In genomic region chr12:122366685-122367475, GRCh38 we compare ENCODE assay signal across 9 cellular contexts. TPM values are rescaled to one million over a fixed set of nuclear protein-coding genes. Genes with fewer than 3 reads are reported as not detected.
DNase-seq lines count a peak whose midpoint lies in the region; ATAC-seq, FAIRE-seq and TF ChIP-seq lines count a peak whose summit lies in the region.
"Had no signal": no experiment of that assay in that cellular context is flagged by ENCODE, and none has a peak within 500 bp of the region (broad histone marks: within the 10 kb centered on the region; RNA-seq: fewer than 3 reads in every experiment).

No MANE protein-coding gene starts in this region.

- no peak overlapping the region for H3K9ac ChIP-seq in HepG2 (ENCODE audit: insufficient read depth, low read depth, low read length)

- no peak overlapping the region for H2AFZ ChIP-seq in HepG2 (ENCODE audit: low read length)

- TF ChIP-seq EP300 in HepG2 (IDR thresholded peaks at IDR 0.05; ENCODE audit: low read depth in 2 of 2, low read length in 2 of 2) (peak; percentile 33 to 48; a peak in 3 of 4 replicates), HepG2 (CRISPR knock-in tag; IDR thresholded peaks at IDR 0.05; ENCODE audit: borderline replicate concordance) (no peak)

- DNase-seq in CD8-positive, alpha-beta memory T cell, result no peak
- peak; percentile 84 for DNase-seq in LoVo (ENCODE audit: low spot score)
- DNase-seq in cardiac fibroblast (ENCODE audit: low read depth in 2 of 2), result peak; percentile 90 to 96
- peak; percentile 84 for DNase-seq in HepG2 (ENCODE audit: low spot score)
- DNase-seq in uterus, result peak; percentile 66 to 81
- no peak for DNase-seq in germinal center (ENCODE audit: low spot score)
- DNase-seq in activated gamma-delta T cell treated with Interleukin-2 at 50 U/mL for 16 hours, result no peak
- DNase-seq in stimulated activated CD4-positive, alpha-beta T cell treated with anti-CD3 and anti-CD28 coated beads, Interleukin-2, amount 100 ng/mL, for 48 hours, result no peak

- no peak overlapping the region for H3K4me3 ChIP-seq in CD8-positive, alpha-beta memory T cell (ENCODE audit: low read length)
- H3K4me3 ChIP-seq in cardiac fibroblast (replicated peaks in 1 of 2; ENCODE audit: low read depth in 2 of 2, low read length in 2 of 2) (no peak overlapping the region), HepG2 (replicated peaks in 1 of 3; ENCODE audit: insufficient read depth in 1 of 3, low read depth in 2 of 3, low read length in 3 of 3) (no peak overlapping the region), uterus (no peak overlapping the region)

- peaks cover 6 to 59% (median 17%) of the 10 kb centered on the region in 3 donors for H3K36me3 Mint-ChIP-seq in CD8-positive, alpha-beta memory T cell

- FAIRE-seq in HepG2 (lab: Jason Lieb, UNC), result peak; percentile 89
- FAIRE-seq: frontal cortex had no signal

- WGBS in HepG2 (ENCODE audit: low lambda C conversion rate), result 60% methylated on average over 3 of the region's 3 CpGs

- H3K9me3 Mint-ChIP-seq in CD8-positive, alpha-beta memory T cell, result no peaks in the 10 kb centered on the region

- H3K4me3 Mint-ChIP-seq in CD8-positive, alpha-beta memory T cell, result no peak overlapping the region

- POLR2A ChIA-PET in CD8-positive, alpha-beta memory T cell (lab: Charles Lee), result no interaction called here
- POLR2A ChIA-PET in HepG2 (lab: Yijun Ruan, JAX), result interaction anchor here (0.6 to 1.0 kb wide), 2 partner anchors 30 to 33 kb away, joined by 3 to 5 read pairs; no protein-coding TSS in a partner anchor

- no peaks in the 10 kb centered on the region for H4K20me1 ChIP-seq in HepG2 (ENCODE audit: insufficient read depth, low read length)

- H3K27ac Mint-ChIP-seq in CD8-positive, alpha-beta memory T cell, result peak overlapping the region in 4 of 8 donors; percentile 2 to 66 (median 38)

- H3K27ac ChIP-seq in CD8-positive, alpha-beta memory T cell (ENCODE audit: low read depth, low read length), result peak overlapping the region; percentile 44
- H3K27ac ChIP-seq in HepG2 (ENCODE audit: extremely low read length, insufficient read depth, low read length), result peak overlapping the region; percentile 34
- peak overlapping the region; percentile 82 to 90 for H3K27ac ChIP-seq in uterus

- peak; percentile 88 for ATAC-seq in HepG2

- no peaks in the 10 kb centered on the region for H3K27me3 ChIP-seq in CD8-positive, alpha-beta memory T cell (ENCODE audit: insufficient read depth, low read length, poor library complexity, severe bottlenecking)
- H3K27me3 ChIP-seq in HepG2 (ENCODE audit: control insufficient read depth in 1 of 2, insufficient read depth in 2 of 2, low read length in 2 of 2) (no peaks in the 10 kb centered on the region), uterus (no peaks in the 10 kb centered on the region)

- H3K79me2 ChIP-seq in HepG2 (ENCODE audit: insufficient read depth, low read length), result peaks cover 4% of the 10 kb centered on the region

- no peaks in the 10 kb centered on the region for H3K9me3 ChIP-seq in CD8-positive, alpha-beta memory T cell (ENCODE audit: low read length)
- H3K9me3 ChIP-seq in HepG2 (ENCODE audit: low read length) (no peaks in the 10 kb centered on the region), uterus (no peaks in the 10 kb centered on the region)

- TF ChIP-seq POLR2A in HepG2 (IDR thresholded peaks at IDR 0.05; ENCODE audit: insufficient read depth in 1 of 2, low read depth in 2 of 2, low read length in 2 of 2), result no peak
- no peak for TF ChIP-seq POLR2A in uterus (IDR thresholded peaks at IDR 0.05)

- no peaks in the 10 kb centered on the region for H3K27me3 Mint-ChIP-seq in CD8-positive, alpha-beta memory T cell

- BruUV-seq in HepG2 (replicated peaks; lab: Mats Ljungman, UMichigan), result TSS peak; percentile 56

- TF ChIP-seq CTCF in cardiac fibroblast (IDR thresholded peaks at IDR 0.05; ENCODE audit: low read depth, low read length), result no peak
- TF ChIP-seq CTCF in HepG2 (CRISPR knock-in tag; IDR thresholded peaks at IDR 0.05), result no peak
- no peak for TF ChIP-seq CTCF in uterus (IDR thresholded peaks at IDR 0.05)

- in situ Hi-C loops in HepG2 (cut with HindIII; ENCODE audit: extremely low pct_ligation_motif_present, low pct_unique_long_range_greater_than_20kb), result no loop called here

- CTCF ChIA-PET in CD8-positive, alpha-beta memory T cell (lab: Charles Lee), result no interaction called here
- CTCF ChIA-PET in HepG2 (lab: Yijun Ruan, JAX; ENCODE audit: low intra/inter-chr PET ratio, low total read pairs), result no interaction called here

- no peaks in the 10 kb centered on the region for H3K36me3 ChIP-seq in CD8-positive, alpha-beta memory T cell (ENCODE audit: insufficient read depth, low read length)
- H3K36me3 ChIP-seq in HepG2 (replicated peaks in 1 of 2; ENCODE audit: control insufficient read depth in 1 of 2, insufficient read depth in 2 of 2, low read length in 2 of 2) (peaks cover 2 to 24% of the 10 kb centered on the region in 2 experiments; a peak in 4 of 5 replicates), uterus (no peaks in the 10 kb centered on the region)

- no peak for TF ChIP-seq RAD21 in HepG2 (CRISPR knock-in tag; IDR thresholded peaks at IDR 0.05)

- intact Hi-C loops in HepG2 (cut with micrococcal nuclease; ENCODE audit: unreplicated experiment), result no loop called here
- intact Hi-C loops in uterus (cut with DNase I; ENCODE audit: low total_unique reads), result no loop called here

- no peak overlapping the region for H3K4me2 ChIP-seq in HepG2 (ENCODE audit: low read depth, low read length)

- H3K4me1 ChIP-seq in CD8-positive, alpha-beta memory T cell (ENCODE audit: insufficient read depth, low read length), result no peaks in the 10 kb centered on the region
- H3K4me1 ChIP-seq in HepG2 (ENCODE audit: insufficient read depth, low read length) (peaks cover 33% of the 10 kb centered on the region), uterus (peaks cover 0 to 3% of the 10 kb centered on the region in 2 donors)

- peaks cover 12 to 32% (median 22%) of the 10 kb centered on the region in 3 donors for H3K4me1 Mint-ChIP-seq in CD8-positive, alpha-beta memory T cell

TF ChIP-seq in HepG2, 621 proteins besides CTCF, POLR2A, EP300 and RAD21 (continues in another document):
- TF ChIP-seq USF2 (IDR thresholded peaks at IDR 0.05; ENCODE audit: low read depth, low read length) (0 out of 2 replicates have a peak, but pooled peaks have one; percentile 39), USF2 (CRISPR knock-in tag; IDR thresholded peaks at IDR 0.05; ENCODE audit: borderline replicate concordance) (no peak; the same call in 1 of the 2 replicates), GATAD2A (CRISPR knock-in tag; IDR thresholded peaks at IDR 0.05) (peak; percentile 85), HDAC2 (CRISPR knock-in tag; IDR thresholded peaks at IDR 0.05) (0 out of 2 replicates have a peak, but pooled peaks have one; percentile 19), SOX6 (IDR thresholded peaks at IDR 0.05) (no peak), SOX6 (CRISPR knock-in tag; IDR thresholded peaks at IDR 0.05) (peak; percentile 97), KLF16 (CRISPR knock-in tag; IDR thresholded peaks at IDR 0.05) (peak in 1 of 2 experiments; percentile 20; a peak in 1 of 4 replicates), BHLHE40 (IDR thresholded peaks at IDR 0.05; ENCODE audit: low read length) (peak; percentile 71), TEAD2 (CRISPR knock-in tag; IDR thresholded peaks at IDR 0.05) (no peak), CREBL2 (CRISPR knock-in tag; IDR thresholded peaks at IDR 0.05; ENCODE audit: borderline replicate concordance) (no peak)

RNA-seq across cellular contexts. Expression of gene CLIP1, which starts 55.6 kb away (rescaled TPM):
- total RNA-seq in CD8-positive, alpha-beta memory T cell, result 10 to 100 TPM; 43.9 to 48.2 TPM
- 27.3 TPM for polyA plus RNA-seq in CD8-positive, alpha-beta memory T cell
- total RNA-seq in HepG2 (2016; rRNA removed; fragmentation: Illumina TruSeq; extraction: Trizol) (28.9 and 30.2 TPM in 2 replicates), uterus (100 to 1,000 TPM in 2 of 4 donors, 10 to 100 TPM in 2; 48.2 to 134 (median 96.8) TPM)
- 16.2 and 21.0 TPM in 2 replicates for total RNA-seq in HepG2 (2016; cell fraction: cytosol; rRNA removed; fragmentation: Illumina TruSeq; extraction: Trizol; ENCODE audit: low read depth)
- 26.9 and 28.6 TPM in 2 replicates for total RNA-seq in HepG2 (2016; cell fraction: insoluble cytoplasmic fraction; rRNA removed; fragmentation: Illumina TruSeq; extraction: Trizol)
- total RNA-seq in HepG2 (2016; cell fraction: membrane; rRNA removed; fragmentation: Illumina TruSeq; extraction: Trizol), result 15.5 and 15.9 TPM in 2 replicates
- 33.5 and 40.7 TPM in 2 replicates for total RNA-seq in HepG2 (2016; cell fraction: nucleus; rRNA removed; fragmentation: Illumina TruSeq; extraction: Trizol)
- 42.8 and 43.7 TPM in 2 replicates for polyA plus RNA-seq in HepG2 (2011; rRNA removed)
- polyA plus RNA-seq in HepG2 (2011; cell fraction: cytosol; rRNA removed), result 26.7 and 33.0 TPM in 2 replicates
- 30.4 and 31.8 TPM in 2 replicates for polyA plus RNA-seq in HepG2 (2011; cell fraction: nucleus; rRNA removed)
- 21.0 and 26.9 TPM in 2 replicates for polyA plus RNA-seq in HepG2 (2012)
- 0.83 and 0.97 TPM in 2 replicates for polyA plus RNA-seq in HepG2 (2016; cell fraction: cytosol; fragmentation: Illumina TruSeq; extraction: Trizol; ENCODE audit: low read depth)
- polyA plus RNA-seq in HepG2 (2016; cell fraction: insoluble cytoplasmic fraction; fragmentation: Illumina TruSeq; extraction: Trizol; ENCODE audit: low read depth), result 22.9 and 23.8 TPM in 2 replicates
- 3.9 and 5.6 TPM in 2 replicates for polyA plus RNA-seq in HepG2 (2016; cell fraction: membrane; fragmentation: Illumina TruSeq; extraction: Trizol; ENCODE audit: low read depth)
- 35.5 and 36.6 TPM in 2 replicates for polyA plus RNA-seq in HepG2 (2016; cell fraction: nucleus; fragmentation: Illumina TruSeq; extraction: Trizol; ENCODE audit: insufficient read depth, low read depth)
- polyA minus RNA-seq in HepG2 (2011; rRNA and poly(A)+ RNA removed; ENCODE audit: low replicate concordance), result 62.5 and 153 TPM in 2 replicates
- 23.9 and 31.3 TPM in 2 replicates for polyA minus RNA-seq in HepG2 (2011; cell fraction: cytosol; rRNA and poly(A)+ RNA removed)
- polyA minus RNA-seq in HepG2 (2011; cell fraction: nucleus; rRNA and poly(A)+ RNA removed), result 47.6 and 65.9 TPM in 2 replicates

Comparison
In these comparisons a context has a peak if more than half of its experiments do, and no peak if none do; other contexts are left out.
1. DNase-seq: peak in LoVo (single experiment), cardiac fibroblast (2 of 2), HepG2 (single experiment) and uterus (2 of 2); none in CD8-positive, alpha-beta memory T cell (0 of 5), germinal center (single experiment), activated gamma-delta T cell treated with Interleukin-2 at 50 U/mL for 16 hours (single experiment) and stimulated activated CD4-positive, alpha-beta T cell treated with anti-CD3 and anti-CD28 coated beads, Interleukin-2, amount 100 ng/mL, for 48 hours (0 of 2).
2. H3K27ac ChIP-seq: peak in every context shown above with its lines; median percentile 86 in uterus; 44 in CD8-positive, alpha-beta memory T cell; 34 in HepG2.